Comparison of ENCODE assay signal across 26 cellular contexts in the genomic region with DNA sequence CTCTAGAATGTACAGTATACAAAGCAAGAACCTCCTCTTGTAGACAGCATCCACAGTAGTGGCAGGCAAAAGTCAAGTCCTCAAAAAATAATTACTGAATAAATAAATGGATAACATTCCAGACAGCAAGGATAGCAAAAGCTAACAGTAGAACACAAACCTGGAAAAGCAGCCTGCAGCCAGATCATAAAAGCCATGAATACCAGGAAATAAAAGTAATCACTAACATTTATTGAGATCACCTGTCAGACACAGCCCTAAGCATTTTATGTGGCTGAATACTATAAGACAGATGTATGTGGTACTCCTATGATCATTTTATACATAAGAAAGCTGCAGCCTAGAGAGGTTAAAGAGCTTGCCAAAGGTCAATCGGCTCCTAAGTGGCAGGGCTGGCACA.
"Had no signal": no experiment of that assay in that cellular context is flagged by ENCODE, and none has a peak within 500 bp of the region (broad histone marks: within the 10 kb centered on the region; RNA-seq: fewer than 3 reads in every experiment).

No MANE protein-coding gene starts in this region.

- H3K4me1 ChIP-seq: right atrium auricular region had no signal

- H3K9me3 ChIP-seq: right atrium auricular region, stomach had no signal

- H3K4me1 Mint-ChIP-seq: brain had no signal

- H3K27ac ChIP-seq: right atrium auricular region, stomach had no signal

- H3K27me3 Mint-ChIP-seq: activated CD4-positive, alpha-beta memory T cell treated with anti-CD3 and anti-CD28 coated beads for 36 hours; activated naive CD8-positive, alpha-beta T cell treated with anti-CD3 and anti-CD28 coated beads, Interleukin-2, amount 50 U/mL, for 24 hours; brain; naive B cell; progenitor cell of endocrine pancreas; type B pancreatic cell had no signal

- H3K36me3 ChIP-seq: WERI-Rb-1 had no signal

- FAIRE-seq: colon had no signal

- H3K27me3 ChIP-seq: right atrium auricular region, stomach had no signal

- H3K27ac Mint-ChIP-seq: activated CD4-positive, alpha-beta memory T cell treated with anti-CD3 and anti-CD28 coated beads for 36 hours; activated naive CD8-positive, alpha-beta T cell treated with anti-CD3 and anti-CD28 coated beads, Interleukin-2, amount 50 U/mL, for 24 hours; endodermal cell; type B pancreatic cell had no signal

- H3K9me3 Mint-ChIP-seq: activated CD4-positive, alpha-beta memory T cell treated with anti-CD3 and anti-CD28 coated beads for 36 hours; activated naive CD8-positive, alpha-beta T cell treated with anti-CD3 and anti-CD28 coated beads, Interleukin-2, amount 50 U/mL, for 24 hours; activated T-helper 2 cell treated with anti-CD3 and anti-CD28 coated beads, Interferon-gamma antibody, Interleukin-2, Interleukin-4, amounts not matched to agents 10 μg/mL and 5 μg/mL and 100 μg/mL, durations not matched to agents 14 hours and 24 hours and 36 hours; brain; endodermal cell; naive B cell; neural crest cell; type B pancreatic cell had no signal

- H3K4me3 ChIP-seq: lung, right atrium auricular region, stomach had no signal

- DNase-seq: activated CD4-positive, alpha-beta memory T cell treated with anti-CD3 and anti-CD28 coated beads for 36 hours; activated naive CD4-positive, alpha-beta T cell treated with Interleukin-2 at 50 U/mL for 16 hours; activated naive CD8-positive, alpha-beta T cell treated with anti-CD3 and anti-CD28 coated beads, Interleukin-2, amount 50 U/mL, for 24 hours; activated T-cell treated with anti-CD3 and anti-CD28 coated beads for 4 hours; anterior cingulate cortex; caudate nucleus; endodermal cell; erythroblast; foreskin melanocyte; glutamatergic neuron; hypothalamus; islet precursor cell; naive B cell; stimulated activated CD4-positive, alpha-beta T cell treated with anti-CD3 and anti-CD28 coated beads, Interleukin-15, amount 100 ng/mL, for 24 hours; stimulated activated CD4-positive, alpha-beta T cell treated with anti-CD3 and anti-CD28 coated beads, Interleukin-4, amount 100 ng/mL, for 1 hour; stomach; T-helper 2 cell; WERI-Rb-1 had no signal

- H3K4me3 Mint-ChIP-seq: activated CD4-positive, alpha-beta memory T cell treated with anti-CD3 and anti-CD28 coated beads for 36 hours; activated naive CD8-positive, alpha-beta T cell treated with anti-CD3 and anti-CD28 coated beads, Interleukin-2, amount 50 U/mL, for 24 hours; brain; endodermal cell; naive B cell; neural crest cell; type B pancreatic cell had no signal
